ENCODE assay signal across 1 cellular context in genomic region chr12:52204095-52204930, GRCh38.
TF ChIP-seq lines count a peak whose summit lies in the region.

No MANE protein-coding gene starts in this region.

TF ChIP-seq in HCT116, 20 proteins besides CTCF, POLR2A, EP300 and RAD21 (continued from another document):
- no peak for TF ChIP-seq MAX (IDR thresholded peaks at IDR 0.05)
- TF ChIP-seq ZFX (IDR thresholded peaks at IDR 0.05) = no peak
- TF ChIP-seq CBX3 (IDR thresholded peaks at IDR 0.05; ENCODE audit: low read depth) = no peak
- TF ChIP-seq ZBTB33 (IDR thresholded peaks at IDR 0.05; ENCODE audit: extremely low read depth, insufficient replicate concordance, low read length) = no peak
- TF ChIP-seq JUND (IDR thresholded peaks at IDR 0.05) = no peak
- no peak for TF ChIP-seq SIN3A (IDR thresholded peaks at IDR 0.05; ENCODE audit: low read depth)
- TF ChIP-seq YY1 (IDR thresholded peaks at IDR 0.05; ENCODE audit: extremely low read depth, insufficient replicate concordance, low read depth, low read length) = no peak
- TF ChIP-seq SP1 (IDR thresholded peaks at IDR 0.05; ENCODE audit: low read depth) = no peak
TF ChIP-seq in HCT116: peak in this region for 0.
